Comparison of ENCODE assay signal across 10 cellular contexts in the genomic region with DNA sequence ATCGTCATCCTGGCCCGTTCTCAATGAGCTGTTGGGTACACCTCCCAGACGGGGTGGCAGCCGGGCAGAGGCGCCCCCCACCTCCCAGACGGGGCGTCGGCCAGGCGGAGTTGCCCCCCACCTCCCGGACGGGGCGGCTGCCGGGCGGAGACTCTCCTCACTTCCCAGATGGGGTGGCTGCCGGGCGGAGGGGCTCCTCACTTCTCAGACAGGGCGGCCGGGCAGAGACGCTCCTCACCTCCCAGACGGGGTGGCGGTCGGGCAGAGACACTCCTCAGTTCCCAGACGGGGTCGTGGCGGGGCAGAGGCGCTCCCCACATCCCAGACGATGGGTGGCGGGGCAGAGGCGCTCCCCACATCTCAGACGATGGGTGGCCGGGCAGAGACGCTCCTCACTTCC. TPM values are rescaled to one million over a fixed set of nuclear protein-coding genes. Genes with fewer than 3 reads are reported as not detected.
DNase-seq lines count a peak whose midpoint lies in the region; ATAC-seq, FAIRE-seq and TF ChIP-seq lines count a peak whose summit lies in the region.
"Not testable (repeated sequence)": the region's sequence is repeated elsewhere in the genome, so short reads cannot be mapped to it uniquely, and the experiment has no call there.
"Had no signal": no experiment of that assay in that cellular context is flagged by ENCODE, and none has a peak within 500 bp of the region (broad histone marks: within the 10 kb centered on the region; RNA-seq: fewer than 3 reads in every experiment).

No MANE protein-coding gene starts in this region.

- H3K4me3 Mint-ChIP-seq in chondrocyte (ENCODE audit: unreplicated experiment); osteocyte (ENCODE audit: unreplicated experiment): not testable (repeated sequence)

- H2AFZ ChIP-seq in PC-9, result not testable (repeated sequence)

- not testable (repeated sequence) for H3K9me3 Mint-ChIP-seq in chondrocyte (ENCODE audit: low read depth); osteocyte (ENCODE audit: unreplicated experiment)

- TF ChIP-seq POLR2A in A549 (IDR thresholded peaks at IDR 0.05; ENCODE audit: low read length); esophagus squamous epithelium (IDR thresholded peaks at IDR 0.05); uterus (IDR thresholded peaks at IDR 0.05): not testable (repeated sequence)

- CTCF ChIA-PET in A549 (lab: Yijun Ruan, JAX) (interaction anchor here (1.4 to 3.4 kb wide), 5 partner anchors 11 to 48 kb away, joined by 4 to 29 read pairs (median 15); partner anchors contain the start of gene PYGL), HEK293 (lab: Yijun Ruan, JAX) (interaction anchor here (0.7 kb wide), 1 partner anchor 299 kb away, joined by 5 read pairs; no protein-coding TSS in a partner anchor)
- CTCF ChIA-PET in PC-9 (lab: Charles Lee), result not testable (repeated sequence)

- H3K4me2 ChIP-seq in A549, result peak overlapping the region; percentile 74
- not testable (repeated sequence) for H3K4me2 ChIP-seq in PC-9

- H3K4me3 ChIP-seq in A549; HEK293 (ENCODE audit: low read depth, low read length); PC-9; RWPE2 (ENCODE audit: severe bottlenecking); esophagus squamous epithelium; uterus: not testable (repeated sequence)

- DNase-seq in A549 (ENCODE audit: low read depth in 1 of 2, low spot score in 1 of 2); PC-9; RWPE2 (ENCODE audit: low spot score); chondrocyte (ENCODE audit: low spot score); esophagus squamous epithelium (lab: John Stamatoyannopoulos, UW); osteocyte (ENCODE audit: extremely low spot score, unreplicated experiment); uterus: not testable (repeated sequence)

- not testable (repeated sequence) for H3K36me3 Mint-ChIP-seq in chondrocyte (ENCODE audit: low read depth); osteocyte (ENCODE audit: unreplicated experiment)

- H3K9me3 ChIP-seq in A549; HEK293 (ENCODE audit: control insufficient read depth, insufficient read depth, low read depth, low read length); PC-9 (ENCODE audit: insufficient read depth, low read depth); RWPE2 (ENCODE audit: severe bottlenecking); esophagus squamous epithelium; uterus: not testable (repeated sequence)

- FAIRE-seq in A549 (lab: Jason Lieb, UNC), result not testable (repeated sequence)

- H3K79me2 ChIP-seq in PC-9 (ENCODE audit: low read depth), result not testable (repeated sequence)

- intact Hi-C loops in PC-9 (cut with micrococcal nuclease; ENCODE audit: unreplicated experiment), result loop anchor here (5.0 to 10.0 kb wide), 2 partner anchors 141 to 198 kb away; partner anchors contain the start of gene TRIM9
- intact Hi-C loops in esophagus squamous epithelium (cut with DNase I); uterus (cut with DNase I; ENCODE audit: low total_unique reads): not testable (repeated sequence)

- H4K20me1 ChIP-seq in PC-9 (ENCODE audit: insufficient read depth), result not testable (repeated sequence)

- H3K27me3 Mint-ChIP-seq in chondrocyte (ENCODE audit: low read depth); osteocyte (ENCODE audit: unreplicated experiment): not testable (repeated sequence)

- H3K27ac ChIP-seq in A549 (peak overlapping the region; percentile 89 to 92), PC-9 (peak overlapping the region; percentile 84), RWPE2 (ENCODE audit: poor library complexity, severe bottlenecking) (peak overlapping the region; percentile 94), esophagus squamous epithelium (peak overlapping the region; percentile 9 to 86 (median 77)), uterus (peak overlapping the region; percentile 79 to 85)
- H3K27ac ChIP-seq in HEK293 (ENCODE audit: extremely low read depth, low read depth, low read length), result not testable (repeated sequence)

- TF ChIP-seq EP300 in A549 (IDR thresholded peaks at IDR 0.05), result not testable (repeated sequence)

- H3K27ac Mint-ChIP-seq in chondrocyte (ENCODE audit: unreplicated experiment) (peak overlapping the region; percentile 57), osteocyte (ENCODE audit: unreplicated experiment) (peak overlapping the region; percentile 73)

- not testable (repeated sequence) for H3K36me3 ChIP-seq in HEK293 (ENCODE audit: control insufficient read depth in 2 of 2, insufficient read depth in 1 of 2, low read length in 2 of 2); PC-9 (ENCODE audit: low read depth); RWPE2 (ENCODE audit: low read depth); esophagus squamous epithelium; uterus

- 36% methylated on average over 10 of the region's 32 CpGs for WGBS in A549 (ENCODE audit: missing lambda C conversion rate)
- WGBS in esophagus squamous epithelium, 2 donors, result 83% methylated on average over 1 of the region's 32 CpGs; no CpG with 5 or more reads in 1 of the 2 donors

- H3K9me2 ChIP-seq in PC-9 (ENCODE audit: insufficient read depth), result not testable (repeated sequence)

- peaks cover 19% of the 10 kb centered on the region for H3F3A ChIP-seq in PC-9 (ENCODE audit: insufficient read depth, low read depth)

- not testable (repeated sequence) for BruUV-seq in PC-9 (replicated peaks; lab: Mats Ljungman, UMichigan)

- TF ChIP-seq RAD21 in A549 (conservative IDR thresholded peaks at IDR 0.05 in 1 of 2, IDR thresholded peaks at IDR 0.05 in 1 of 2), result not testable (repeated sequence)

- H3K4me1 Mint-ChIP-seq in chondrocyte (ENCODE audit: low read depth) (peaks cover 50% of the 10 kb centered on the region), osteocyte (ENCODE audit: unreplicated experiment) (peaks cover 33% of the 10 kb centered on the region)

- H3K27me3 ChIP-seq in PC-9 (ENCODE audit: insufficient read depth, low read depth); RWPE2 (ENCODE audit: insufficient read depth, poor library complexity, severe bottlenecking); esophagus squamous epithelium; uterus: not testable (repeated sequence)

- POLR2A ChIA-PET in A549 (lab: Yijun Ruan, JAX), result interaction anchor here (1.5 to 3.2 kb wide), 4 partner anchors 8 to 138 kb away, joined by 3 to 33 read pairs (median 14); partner anchors contain the start of genes PYGL and TRIM9
- POLR2A ChIA-PET in HEK293 (lab: Yijun Ruan, JAX); PC-9 (lab: Charles Lee; ENCODE audit: unreplicated experiment): not testable (repeated sequence)

- H3K4me1 ChIP-seq in A549, result peaks cover 30% of the 10 kb centered on the region
- H3K4me1 ChIP-seq in HEK293 (ENCODE audit: control insufficient read depth, insufficient read depth, low read length); uterus: not testable (repeated sequence)
- peaks cover 40% of the 10 kb centered on the region for H3K4me1 ChIP-seq in PC-9 (replicated peaks; ENCODE audit: insufficient read depth)
- peaks cover 21% of the 10 kb centered on the region for H3K4me1 ChIP-seq in RWPE2 (ENCODE audit: insufficient read depth, poor library complexity, severe bottlenecking)
- peaks cover 8 to 41% (median 23%) of the 10 kb centered on the region in 3 donors for H3K4me1 ChIP-seq in esophagus squamous epithelium

- not testable (repeated sequence) for ATAC-seq in A549; RWPE2 (ENCODE audit: low read depth)

- not testable (repeated sequence) for TF ChIP-seq CTCF in A549 (IDR thresholded peaks at IDR 0.05); HEK293 (tag by site-specific recombination; IDR thresholded peaks at IDR 0.05); PC-9 (conservative IDR thresholded peaks at IDR 0.05); RWPE2 (IDR thresholded peaks at IDR 0.05; ENCODE audit: poor library complexity, severe bottlenecking); chondrocyte (IDR thresholded peaks at IDR 0.05); esophagus squamous epithelium (IDR thresholded peaks at IDR 0.05); osteocyte (IDR thresholded peaks at IDR 0.05); uterus (IDR thresholded peaks at IDR 0.05)

TF ChIP-seq in HEK293, 187 proteins besides CTCF, POLR2A, EP300 and RAD21:
- TF ChIP-seq KLF1 (tag by site-specific recombination; IDR thresholded peaks at IDR 0.05), result peak; percentile 81
TF ChIP-seq in HEK293: peak in this region for 1; not testable (repeated sequence) for 186.

RNA-seq across cellular contexts. Expression of gene PYGL, which starts 12.1 kb away (rescaled TPM):
- polyA plus RNA-seq in A549 (2011; rRNA removed), result 119 and 122 TPM in 2 replicates
- polyA plus RNA-seq in A549 (2012; cell fraction: cytosol; rRNA removed), result 85.1 and 98.4 TPM in 2 replicates
- 70.7 and 72.6 TPM in 2 replicates for polyA plus RNA-seq in A549 (2012; cell fraction: nucleus; rRNA removed)
- polyA plus RNA-seq in A549 (2017; fragmentation: RNase III; extraction: RNeasy Plus Mini Kit Qiagen cat#74134 plus additional on column Dnase treatment), result 95.9 to 112 TPM (median 112 TPM) in 3 replicates
- polyA minus RNA-seq in A549 (2011; rRNA and poly(A)+ RNA removed), result 68.2 and 68.9 TPM in 2 replicates
- total RNA-seq in PC-9 (2021), result 75.6 and 84.2 TPM in 2 replicates
- 97.7 to 122 TPM (median 120 TPM) in 3 replicates for total RNA-seq in chondrocyte
- 100 to 1,000 TPM in 2 of 4 donors, 10 to 100 TPM in 2; 69.7 to 158 (median 91.0) TPM for total RNA-seq in esophagus squamous epithelium
- total RNA-seq in osteocyte, result 36.1 and 37.3 TPM in 2 replicates
- 10 to 100 TPM; 15.4 to 62.4 (median 35.2) TPM for total RNA-seq in uterus
- polyA plus RNA-seq: CD4-positive, alpha-beta memory T cell; CD8-positive, alpha-beta memory T cell had no signal
